In the genomic region with DNA sequence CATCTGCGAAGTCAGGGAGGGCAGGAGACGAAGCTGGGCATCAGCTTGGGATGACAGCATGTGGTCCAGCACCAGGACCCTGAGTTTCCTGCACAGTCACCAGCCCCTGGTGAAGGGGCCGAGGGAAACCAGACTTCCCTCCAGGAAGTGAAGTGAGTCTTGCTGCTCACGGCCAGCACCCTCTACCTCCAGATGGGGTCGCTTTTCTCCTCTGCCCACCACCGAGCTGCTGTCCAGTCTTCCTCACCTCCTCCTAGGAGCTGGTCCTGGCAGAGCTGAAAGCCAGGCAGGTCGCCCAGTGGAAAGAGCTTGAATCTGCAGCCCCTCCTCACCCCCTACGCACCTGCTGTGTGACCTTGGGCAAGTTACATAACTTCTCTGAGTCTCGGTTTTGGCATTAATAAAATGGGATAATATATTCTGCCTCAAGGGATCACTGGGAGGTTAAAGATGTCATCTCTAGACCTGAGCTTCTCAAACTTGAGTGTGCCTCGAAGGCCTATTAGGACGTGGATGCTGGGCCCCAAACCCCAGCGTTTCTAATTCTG, we compare ENCODE assay signal across 25 cellular contexts.
"Had no signal": no experiment of that assay in that cellular context is flagged by ENCODE, and none has a peak within 500 bp of the region (broad histone marks: within the 10 kb centered on the region; RNA-seq: fewer than 3 reads in every experiment).

No MANE protein-coding gene starts in this region.

- H3K27ac ChIP-seq: adrenal gland, breast epithelium had no signal

- ATAC-seq: activated CD8-positive, alpha-beta T cell treated with anti-CD3 and anti-CD28 coated beads, Interleukin-2, amount 10 ng/mL, durations not matched to agents 7 days and 5 days; PC-3; T-helper 17 cell had no signal

- FAIRE-seq: RCC 7860, TTC549 had no signal

- H3K4me1 ChIP-seq: adrenal gland, breast epithelium had no signal

- H3K4me3 ChIP-seq: adrenal gland, breast epithelium, MG63 had no signal

- DNase-seq: activated CD4-positive, alpha-beta T cell treated with anti-CD3 and anti-CD28 coated beads for 48 hours; activated CD4-positive, alpha-beta T cell treated with anti-CD3 and anti-CD28 coated beads, Interleukin-2, amount 50 U/mL, for 4 hours; activated CD4-positive, CD25-positive, alpha-beta regulatory T cell treated with anti-CD3 and anti-CD28 coated beads, Interleukin-2, amount 50 U/mL, for 72 hours; activated CD8-positive, alpha-beta memory T cell treated with anti-CD3 and anti-CD28 coated beads, Interleukin-2, amount 50 U/mL, for 48 hours; activated CD8-positive, alpha-beta T cell treated with anti-CD3 and anti-CD28 coated beads, Interleukin-2, amount 10 ng/mL, durations not matched to agents 7 days and 5 days; activated naive CD4-positive, alpha-beta T cell treated with anti-CD3 and anti-CD28 coated beads, Interleukin-2, amount 50 U/mL, for 16 hours; activated naive CD8-positive, alpha-beta T cell treated with anti-CD3 and anti-CD28 coated beads, Interleukin-2, amount 10 ng/mL, durations not matched to agents 7 days and 5 days; activated T-cell treated with anti-CD3 and anti-CD28 coated beads, Interleukin-2, amount 50 U/mL, for 1 hour; adrenal gland; aorta; central memory CD4-positive, alpha-beta T cell; MG63; NCI-H1105; NCI-H1436; NCI-H1694 treated with DMSO at 0.1 percent for 48 hours; NCI-H2029 treated with DMSO at 0.1 percent for 48 hours; NCI-H345; NCI-H510A; PC-3; SIG-M5; T-helper 17 cell; T-helper 9 cell had no signal

- H3K27me3 ChIP-seq: adrenal gland, breast epithelium, MG63 had no signal

- H3K9me3 ChIP-seq: adrenal gland, breast epithelium, MG63 had no signal

- H3K36me3 ChIP-seq: adrenal gland, breast epithelium, MG63 had no signal
